In genomic region chr11:65588199-65589054, GRCh38 we compare ENCODE assay signal across 8 cellular contexts. TPM values are rescaled to one million over a fixed set of nuclear protein-coding genes. Genes with fewer than 3 reads are reported as not detected.
DNase-seq lines count a peak whose midpoint lies in the region; ATAC-seq and TF ChIP-seq lines count a peak whose summit lies in the region.

No MANE protein-coding gene starts in this region.

- H4K20me1 ChIP-seq in PC-3 (ENCODE audit: low read length) = no peaks in the 10 kb centered on the region

- H3K27me3 ChIP-seq in PC-3 (ENCODE audit: low read length) (no peaks in the 10 kb centered on the region), sigmoid colon (no peaks in the 10 kb centered on the region)

- no peak overlapping the region for H3K4me2 ChIP-seq in PC-3 (ENCODE audit: low read length)

- H3K27me3 Mint-ChIP-seq in activated T-helper 1 cell treated with anti-CD3 and anti-CD28 coated beads, Interleukin-12 subunit alpha, Interleukin-12 subunit beta, Interleukin-2, Interleukin-4 antibody, amounts not matched to agents 30 ng/mL and 10 ng/mL and 1 ng/mL, durations not matched to agents 14 hours and 24 hours and 36 hours (ENCODE audit: insufficient read depth) = no peaks in the 10 kb centered on the region

- TF ChIP-seq CTCF in PC-3 (conservative IDR thresholded peaks at IDR 0.05; ENCODE audit: low read depth, low read length) (peak; percentile 76), sigmoid colon (IDR thresholded peaks at IDR 0.05) (peak; percentile 21 to 49 (median 40))

- peaks cover 5% of the 10 kb centered on the region for H3K36me3 ChIP-seq in PC-3 (ENCODE audit: low read depth, low read length)
- peaks cover 15 to 77% (median 45%) of the 10 kb centered on the region in 4 donors for H3K36me3 ChIP-seq in sigmoid colon

- H3K4me1 Mint-ChIP-seq in activated T-helper 1 cell treated with anti-CD3 and anti-CD28 coated beads, Interleukin-12 subunit alpha, Interleukin-12 subunit beta, Interleukin-2, Interleukin-4 antibody, amounts not matched to agents 30 ng/mL and 10 ng/mL and 1 ng/mL, durations not matched to agents 14 hours and 24 hours and 36 hours (ENCODE audit: low read depth) = peaks cover 31% of the 10 kb centered on the region

- POLR2A ChIA-PET in PC-3 (lab: Charles Lee; ENCODE audit: unreplicated experiment) = no interaction called here

- ATAC-seq in GM18868 (IDR thresholded peaks at IDR 0.05; ENCODE audit: unreplicated experiment) = peak; percentile 73
- peak; percentile 66 for ATAC-seq in HG03045 (IDR thresholded peaks at IDR 0.05; ENCODE audit: unreplicated experiment)
- peak; percentile 74 for ATAC-seq in PC-3

- peak overlapping the region; percentile 94 for H3K27ac Mint-ChIP-seq in activated T-helper 1 cell treated with anti-CD3 and anti-CD28 coated beads, Interleukin-12 subunit alpha, Interleukin-12 subunit beta, Interleukin-2, Interleukin-4 antibody, amounts not matched to agents 30 ng/mL and 10 ng/mL and 1 ng/mL, durations not matched to agents 14 hours and 24 hours and 36 hours

- WGBS in sigmoid colon, 2 donors = 44 to 48% methylated on average over 13 of the region's 13 CpGs

- peak; percentile 59 for DNase-seq in AG20443 (ENCODE audit: low spot score)
- peak; percentile 65 for DNase-seq in PC-3
- DNase-seq in activated T-helper 1 cell treated with anti-CD3 and anti-CD28 coated beads, Interleukin-12 subunit alpha, Interleukin-12 subunit beta, Interleukin-2, Interleukin-4 antibody, amounts not matched to agents 30 ng/mL and 10 ng/mL and 1 ng/mL, durations not matched to agents 14 hours and 24 hours and 36 hours (ENCODE audit: low spot score) = peak; percentile 67
- DNase-seq in glomerular visceral epithelial cell (ENCODE audit: extremely low spot score) = peak; percentile 50
- DNase-seq in sigmoid colon = peak; percentile 86
- no peak for DNase-seq in NCI-H1694 treated with DMSO at 0.1 percent for 48 hours (lab: John Stamatoyannopoulos, UW)

- no peaks in the 10 kb centered on the region for H3K9me3 Mint-ChIP-seq in activated T-helper 1 cell treated with anti-CD3 and anti-CD28 coated beads, Interleukin-12 subunit alpha, Interleukin-12 subunit beta, Interleukin-2, Interleukin-4 antibody, amounts not matched to agents 30 ng/mL and 10 ng/mL and 1 ng/mL, durations not matched to agents 14 hours and 24 hours and 36 hours

- H3K4me3 Mint-ChIP-seq in activated T-helper 1 cell treated with anti-CD3 and anti-CD28 coated beads, Interleukin-12 subunit alpha, Interleukin-12 subunit beta, Interleukin-2, Interleukin-4 antibody, amounts not matched to agents 30 ng/mL and 10 ng/mL and 1 ng/mL, durations not matched to agents 14 hours and 24 hours and 36 hours = peak overlapping the region; percentile 66

- no peaks in the 10 kb centered on the region for H3K9me2 ChIP-seq in PC-3 (replicated peaks; ENCODE audit: low read length)

- no peak for TF ChIP-seq POLR2A in sigmoid colon (IDR thresholded peaks at IDR 0.05)

- H3K9me3 ChIP-seq in PC-3 (ENCODE audit: low read length) (no peaks in the 10 kb centered on the region), sigmoid colon (no peaks in the 10 kb centered on the region)

- no peak overlapping the region for H2AFZ ChIP-seq in PC-3 (ENCODE audit: low read length)

- H3K9ac ChIP-seq in PC-3 (ENCODE audit: low read length) = no peak overlapping the region

- no peaks in the 10 kb centered on the region for H3K79me2 ChIP-seq in PC-3 (ENCODE audit: low read length)

- H3F3A ChIP-seq in PC-3 (ENCODE audit: low read length, unreplicated experiment) = no peaks in the 10 kb centered on the region

- peaks cover 40% of the 10 kb centered on the region for H3K36me3 Mint-ChIP-seq in activated T-helper 1 cell treated with anti-CD3 and anti-CD28 coated beads, Interleukin-12 subunit alpha, Interleukin-12 subunit beta, Interleukin-2, Interleukin-4 antibody, amounts not matched to agents 30 ng/mL and 10 ng/mL and 1 ng/mL, durations not matched to agents 14 hours and 24 hours and 36 hours (ENCODE audit: low read depth)

- BruUV-seq in PC-3 (replicated peaks; lab: Mats Ljungman, UMichigan) = no TSS peak

- no peak overlapping the region for H3K4me3 ChIP-seq in PC-3 (ENCODE audit: low read length)
- no peak overlapping the region for H3K4me3 ChIP-seq in sigmoid colon

- TF ChIP-seq EP300 in sigmoid colon (IDR thresholded peaks at IDR 0.05) = no peak

- intact Hi-C loops in PC-3 (cut with micrococcal nuclease) (no loop called here), sigmoid colon (cut with DNase I) (no loop called here)
- intact Hi-C loops in activated T-helper 1 cell treated with anti-CD3 and anti-CD28 coated beads, Interleukin-12 subunit alpha, Interleukin-12 subunit beta, Interleukin-2, Interleukin-4 antibody, amounts not matched to agents 30 ng/mL and 10 ng/mL and 1 ng/mL, durations not matched to agents 14 hours and 24 hours and 36 hours (cut with micrococcal nuclease) = loop anchor here (1.0 kb wide), 5 partner anchors 13 to 206 kb away; partner anchors contain the start of genes PCNX3 and SLC25A45

- H3K4me1 ChIP-seq in PC-3 (ENCODE audit: insufficient read depth, low read length) (no peaks in the 10 kb centered on the region), sigmoid colon (peaks cover 0 to 77% (median 64%) of the 10 kb centered on the region in 4 donors)

- CTCF ChIA-PET in PC-3 (lab: Charles Lee) = interaction anchor here (0.6 to 1.1 kb wide), 3 partner anchors 11 to 63 kb away, joined by 3 to 7 read pairs (median 6); partner anchors contain the start of gene SCYL1

- H3K27ac ChIP-seq in PC-3 (ENCODE audit: low read length) (no peak overlapping the region), sigmoid colon (peak overlapping the region; percentile 77 to 98 (median 82))

RNA-seq across cellular contexts. Expression of gene KCNK7, which starts 7.2 kb away (rescaled TPM):
- total RNA-seq in PC-3 (2014; rRNA removed) = 0.58 and 0.69 TPM in 2 replicates
- total RNA-seq in activated T-helper 1 cell treated with anti-CD3 and anti-CD28 coated beads, Interleukin-12 subunit alpha, Interleukin-12 subunit beta, Interleukin-2, Interleukin-4 antibody, amounts not matched to agents 30 ng/mL and 10 ng/mL and 1 ng/mL, durations not matched to agents 14 hours and 24 hours and 36 hours = 1.6 and 2.0 TPM in 2 replicates
- total RNA-seq in sigmoid colon = under 1 TPM in 2 of 4 donors, not detected in 2; 0.54 to 0.71 TPM
- 1 to 10 TPM in 1 of 3 donors, not detected in 2; 1.4 TPM for polyA plus RNA-seq in sigmoid colon

RNA-seq across cellular contexts. Expression of gene EHBP1L1, which starts 12.6 kb away (rescaled TPM):
- total RNA-seq in PC-3 (2014; rRNA removed) (126 and 200 TPM in 2 replicates), sigmoid colon (100 to 1,000 TPM; 148 to 366 (median 194) TPM)
- 168 and 178 TPM in 2 replicates for total RNA-seq in activated T-helper 1 cell treated with anti-CD3 and anti-CD28 coated beads, Interleukin-12 subunit alpha, Interleukin-12 subunit beta, Interleukin-2, Interleukin-4 antibody, amounts not matched to agents 30 ng/mL and 10 ng/mL and 1 ng/mL, durations not matched to agents 14 hours and 24 hours and 36 hours
- 10 to 100 TPM; 31.2 to 71.2 (median 71.2) TPM for polyA plus RNA-seq in sigmoid colon

RNA-seq across cellular contexts. Expression of gene FAM89B, which starts 16.1 kb away (rescaled TPM):
- total RNA-seq in PC-3 (2014; rRNA removed) (76.3 and 87.7 TPM in 2 replicates), sigmoid colon (10 to 100 TPM; 61.2 to 96.7 (median 91.6) TPM)
- 50.4 and 50.6 TPM in 2 replicates for total RNA-seq in activated T-helper 1 cell treated with anti-CD3 and anti-CD28 coated beads, Interleukin-12 subunit alpha, Interleukin-12 subunit beta, Interleukin-2, Interleukin-4 antibody, amounts not matched to agents 30 ng/mL and 10 ng/mL and 1 ng/mL, durations not matched to agents 14 hours and 24 hours and 36 hours
- polyA plus RNA-seq in sigmoid colon = 10 to 100 TPM; 34.0 to 63.3 (median 38.4) TPM

RNA-seq across cellular contexts. Expression of gene ZNRD2, which starts 18.1 kb away (rescaled TPM):
- total RNA-seq in PC-3 (2014; rRNA removed) = 126 and 206 TPM in 2 replicates
- 94.6 and 96.9 TPM in 2 replicates for total RNA-seq in activated T-helper 1 cell treated with anti-CD3 and anti-CD28 coated beads, Interleukin-12 subunit alpha, Interleukin-12 subunit beta, Interleukin-2, Interleukin-4 antibody, amounts not matched to agents 30 ng/mL and 10 ng/mL and 1 ng/mL, durations not matched to agents 14 hours and 24 hours and 36 hours
- total RNA-seq in sigmoid colon = 10 to 100 TPM; 24.9 to 61.0 (median 58.5) TPM
- polyA plus RNA-seq in sigmoid colon = 10 to 100 TPM; 30.7 to 52.6 (median 36.6) TPM

RNA-seq across cellular contexts. Expression of gene MAP3K11, which starts 25.6 kb away (rescaled TPM):
- total RNA-seq in PC-3 (2014; rRNA removed) (80.1 and 106 TPM in 2 replicates), sigmoid colon (10 to 100 TPM; 18.5 to 52.1 (median 26.3) TPM)
- total RNA-seq in activated T-helper 1 cell treated with anti-CD3 and anti-CD28 coated beads, Interleukin-12 subunit alpha, Interleukin-12 subunit beta, Interleukin-2, Interleukin-4 antibody, amounts not matched to agents 30 ng/mL and 10 ng/mL and 1 ng/mL, durations not matched to agents 14 hours and 24 hours and 36 hours = 103 and 106 TPM in 2 replicates
- polyA plus RNA-seq in sigmoid colon = 10 to 100 TPM; 48.6 to 71.2 (median 71.0) TPM
